ENCODE assay signal across 8 cellular contexts in the genomic region with DNA sequence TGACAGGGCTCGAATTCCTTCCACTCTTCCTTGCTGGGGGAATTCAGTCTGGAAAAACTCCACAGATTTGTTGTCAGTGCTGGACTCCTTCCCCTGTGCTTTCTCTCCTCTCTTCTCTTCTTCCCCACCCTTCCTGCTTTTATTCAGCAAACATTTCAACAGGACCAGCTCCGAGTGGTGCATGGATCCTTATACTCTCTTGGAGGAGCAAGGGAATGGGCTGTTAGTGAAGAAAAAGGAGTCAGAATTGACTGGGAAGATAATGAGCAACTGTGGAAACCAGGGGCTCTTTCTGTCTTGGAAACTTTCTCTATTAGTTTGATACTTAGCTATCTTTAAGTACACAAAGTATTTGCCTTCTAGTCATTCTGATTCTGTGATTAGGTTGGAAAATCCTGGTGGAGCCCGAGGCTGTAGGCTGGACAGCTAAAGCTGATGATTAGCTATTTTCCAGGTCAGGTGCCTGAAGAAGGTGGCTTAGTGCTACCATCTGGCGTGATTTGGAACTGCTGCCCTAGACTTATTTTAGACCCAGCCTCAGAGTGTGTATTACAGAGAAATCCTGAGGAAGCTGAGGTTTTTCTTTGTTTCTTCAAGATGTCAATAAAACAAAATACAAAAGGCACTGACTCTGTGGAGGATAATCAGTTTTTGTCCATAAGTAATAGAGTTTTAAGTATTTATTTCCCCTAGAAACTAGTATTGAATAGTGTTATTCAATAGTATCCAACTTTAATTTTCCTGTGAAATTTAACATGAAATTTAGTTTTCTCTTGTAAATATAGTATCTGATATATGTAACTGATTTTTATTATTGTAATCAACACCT. TPM values are rescaled to one million over a fixed set of nuclear protein-coding genes. Genes with fewer than 3 reads are reported as not detected.
DNase-seq lines count a peak whose midpoint lies in the region; ATAC-seq, FAIRE-seq and TF ChIP-seq lines count a peak whose summit lies in the region.

No MANE protein-coding gene starts in this region.

- SMC1A ChIA-PET in GM12878 (lab: Charles Lee; ENCODE audit: uncharacterized antibody, unreplicated experiment) = interaction anchor here (0.6 to 1.4 kb wide), 13 partner anchors 8 to 364 kb away, joined by 3 to 30 read pairs (median 4); no protein-coding TSS in a partner anchor

- H3K4me3 ChIP-seq in Panc1 (ENCODE audit: low read depth in 2 of 2, low read length in 2 of 2) (no peak overlapping the region), GM12878 (no peak overlapping the region)

- no peak for TF ChIP-seq POLR2A in GM12878 (IDR thresholded peaks at IDR 0.05; ENCODE audit: low read depth, low read length)

- H3K9ac ChIP-seq in GM12878 (ENCODE audit: control insufficient read depth, insufficient read depth, low read length) = no peak overlapping the region

- H3K4me1 ChIP-seq in Panc1 (ENCODE audit: control insufficient read depth, insufficient read depth, low read length) = no peaks in the 10 kb centered on the region
- H3K4me1 ChIP-seq in GM12878 (ENCODE audit: control insufficient read depth, insufficient read depth, low read length) = no peaks in the 10 kb centered on the region

- peak; percentile 70 for FAIRE-seq in GM12878 (lab: Jason Lieb, UNC)

- DNase-seq in NCI-H2107 treated with DMSO at 0.1 percent for 48 hours (lab: John Stamatoyannopoulos, UW; ENCODE audit: unreplicated experiment) (peak; percentile 23), NCI-H2107 (lab: John Stamatoyannopoulos, UW) (no peak), Panc1 (ENCODE audit: low read depth, low spot score) (peak; percentile 61), GM12878 (ENCODE audit: low read depth, low spot score) (peak; percentile 9), iPS DF 4.7 (ENCODE audit: extremely low read depth, low spot score) (peak; percentile 49)
- peak; percentile 13 to 14 (median 13) for DNase-seq in stimulated activated CD4-positive, alpha-beta T cell treated with anti-CD3 and anti-CD28 coated beads, Interleukin-12 subunit alpha, Interleukin-12 subunit beta, amount 100 ng/mL, for 48 hours (ENCODE audit: low read depth in 2 of 3, low spot score in 1 of 3)

- no peaks in the 10 kb centered on the region for H3K27me3 ChIP-seq in Panc1 (ENCODE audit: control insufficient read depth, insufficient read depth, low read length)
- no peaks in the 10 kb centered on the region for H3K27me3 ChIP-seq in GM12878 (replicated peaks in 1 of 2; ENCODE audit: control insufficient read depth in 2 of 2, insufficient read depth in 2 of 2, low read length in 1 of 2)

- POLR2A ChIA-PET in Panc1 (lab: Charles Lee) = no interaction called here
- POLR2A ChIA-PET in GM12878 (lab: Charles Lee) = no interaction called here

- H3K4me2 ChIP-seq in GM12878 (ENCODE audit: control insufficient read depth, insufficient read depth) = no peak overlapping the region

- RAD21 ChIA-PET in GM12878 (lab: Charles Lee; ENCODE audit: unreplicated experiment) = interaction anchor here (0.8 to 1.5 kb wide), 8 partner anchors 14 to 442 kb away, joined by 3 to 26 read pairs (median 5); no protein-coding TSS in a partner anchor

- H3K9me3 ChIP-seq in Panc1 (ENCODE audit: control insufficient read depth, insufficient read depth, low read depth, low read length) = no peaks in the 10 kb centered on the region
- no peaks in the 10 kb centered on the region for H3K9me3 ChIP-seq in GM12878 (replicated peaks; ENCODE audit: control insufficient read depth, insufficient read depth, low read length)

- in situ Hi-C loops in Panc1 (cut with HindIII; ENCODE audit: low pct_unique_long_range_greater_than_20kb, low sequenced_read_pairs) (no loop called here), GM12878 (cut with MboI) (loop anchor here (5.0 kb wide), 1 partner anchor 122 kb away; no protein-coding TSS in a partner anchor)

- ATAC-seq in GM19372 (IDR thresholded peaks at IDR 0.05; ENCODE audit: low read depth, unreplicated experiment) (peak; percentile 83), HG03280 (IDR thresholded peaks at IDR 0.05; ENCODE audit: unreplicated experiment) (peak; percentile 98), Panc1 (peak; percentile 81), GM12878 (peak; percentile 95)

- CTCF ChIA-PET in Panc1 (lab: Charles Lee) (no interaction called here), GM12878 (lab: Yijun Ruan, JAX) (interaction anchor here (0.6 to 3.5 kb wide), 16 partner anchors 8 to 440 kb away, joined by 3 to 64 read pairs (median 4); a partner anchor contains a TSS)

- no peak for TF ChIP-seq EP300 in GM12878 (IDR thresholded peaks at IDR 0.05; ENCODE audit: borderline replicate concordance in 1 of 2, control insufficient read depth in 1 of 2, low read depth in 2 of 2, low read length in 2 of 2)

- BruUV-seq in Panc1 (replicated peaks; lab: Mats Ljungman, UMichigan) (no TSS peak), GM12878 (replicated peaks; lab: Mats Ljungman, UMichigan) (no TSS peak)

- no peaks in the 10 kb centered on the region for H4K20me1 ChIP-seq in GM12878 (ENCODE audit: control insufficient read depth, insufficient read depth)

- no peak overlapping the region; the same call in 1 of the 2 replicates for H2AFZ ChIP-seq in GM12878 (ENCODE audit: control insufficient read depth, low read depth, low read length)

- TF ChIP-seq RAD21 in GM12878 (IDR thresholded peaks at IDR 0.05; ENCODE audit: insufficient read depth, low read depth, low read length) = peak; percentile 80

- 26% methylated on average over 4 of the region's 4 CpGs for WGBS in GM12878 (ENCODE audit: insufficient coverage, insufficient replicate concordance, low lambda C conversion rate, missing lambda C conversion rate)

- TF ChIP-seq CTCF in Panc1 (IDR thresholded peaks at IDR 0.05) (peak; percentile 76), GM12878 (IDR thresholded peaks at IDR 0.05 in 2 of 3, conservative IDR thresholded peaks at IDR 0.05 in 1 of 3; ENCODE audit: control insufficient read depth in 2 of 3, extremely low read depth in 1 of 3, insufficient read depth in 1 of 3, low read depth in 3 of 3, low read length in 3 of 3) (peak; percentile 70 to 83 (median 73))

- intact Hi-C loops in Panc1 (cut with micrococcal nuclease; ENCODE audit: unreplicated experiment) (loop anchor here (2.0 kb wide), 1 partner anchor 132 kb away; no protein-coding TSS in a partner anchor), GM12878 (cut with micrococcal nuclease; ENCODE audit: unreplicated experiment) (loop anchor here (1.0 kb wide), 1 partner anchor 120 kb away; no protein-coding TSS in a partner anchor)

- H3K79me2 ChIP-seq in GM12878 (ENCODE audit: control insufficient read depth, insufficient read depth, low read length) = no peaks in the 10 kb centered on the region

- H3K36me3 ChIP-seq in Panc1 (ENCODE audit: control insufficient read depth, insufficient read depth, low read length) (no peaks in the 10 kb centered on the region), GM12878 (ENCODE audit: control insufficient read depth in 2 of 2, insufficient read depth in 2 of 2, low read length in 1 of 2) (no peaks in the 10 kb centered on the region)

- H3K27ac ChIP-seq in Panc1 (ENCODE audit: low read length) (no peak overlapping the region), GM12878 (ENCODE audit: control insufficient read depth, insufficient read depth) (no peak overlapping the region)

TF ChIP-seq in GM12878, 131 proteins besides CTCF, POLR2A, EP300 and RAD21:
- TF ChIP-seq SMC3 (IDR thresholded peaks at IDR 0.05; ENCODE audit: borderline replicate concordance, low read length) (peak; percentile 81), ZSCAN29 (IDR thresholded peaks at IDR 0.05) (no peak)
TF ChIP-seq in GM12878: peak in this region for 1.

RNA-seq across cellular contexts. Expression of a gene that starts 38.4 kb away (rescaled TPM):
- total RNA-seq in Panc1 (2021; ENCODE audit: unreplicated experiment) (0.67 TPM), GM12878 (2014; rRNA removed) (3.2 and 4.4 TPM in 2 replicates), GM12878 (2014; rRNA removed; fragmentation: Illumina TruSeq; extraction: Trizol) (3.5 and 3.7 TPM in 2 replicates), GM12878 (2021) (2.9 and 3.0 TPM in 2 replicates)
- polyA plus RNA-seq in Panc1 (2012; ENCODE audit: insufficient read length) = 1.0 TPM
- 1.2 TPM in 2 replicates for total RNA-seq in GM12878 (2013; cell fraction: nucleolus; rRNA removed)
- polyA plus RNA-seq in GM12878 (2011; ENCODE audit: low read depth) = 2.4 TPM
- polyA plus RNA-seq in GM12878 (2011; rRNA removed) (3.8 and 5.9 TPM in 2 replicates), GM12878 (2014; fragmentation: Illumina TruSeq; extraction: Trizol) (3.5 and 4.3 TPM in 2 replicates), GM12878 (2014; fragmentation: Nextera tagmentation; extraction: Ambion mirVana) (1 to 10 TPM; 2.1 to 2.5 TPM), GM12878 (2014; rRNA removed) (3.4 and 4.0 TPM in 2 replicates), GM12878 (2016; fragmentation: Nextera tagmentation; extraction: Ambion mirVana) (1 to 10 TPM; 4.3 to 5.3 TPM)
- 1.9 and 2.1 TPM in 2 replicates for polyA plus RNA-seq in GM12878 (2011; cell fraction: cytosol; rRNA removed)
- 0.76 and 1.5 TPM in 2 replicates for polyA plus RNA-seq in GM12878 (2011; cell fraction: nucleus; rRNA removed)
- 2.5 and 3.2 TPM in 2 replicates for polyA plus RNA-seq in GM12878 (2012)
- 1.0 and 1.8 TPM in 2 replicates for polyA minus RNA-seq in GM12878 (2011; rRNA and poly(A)+ RNA removed)
- polyA minus RNA-seq in GM12878 (2011; cell fraction: cytosol; rRNA and poly(A)+ RNA removed) = 0.62 TPM in 1 of 2 replicates, not detected in the other
- 0.60 and 0.67 TPM in 2 replicates for polyA minus RNA-seq in GM12878 (2011; cell fraction: nucleus; rRNA and poly(A)+ RNA removed)
